8 cellular contexts compared by ENCODE assay signal in genomic region chr22:35629406-35630234, GRCh38. TPM values are rescaled to one million over a fixed set of nuclear protein-coding genes. Genes with fewer than 3 reads are reported as not detected.
DNase-seq lines count a peak whose midpoint lies in the region; ATAC-seq lines count a peak whose summit lies in the region.

No MANE protein-coding gene starts in this region.

- H3K4me1 ChIP-seq in esophagus (ENCODE audit: control insufficient read depth in 2 of 2, insufficient read depth in 2 of 2, low read length in 1 of 2) (peaks cover 0 to 10% of the 10 kb centered on the region in 2 donors), trophoblast cell (ENCODE audit: control insufficient read depth in 1 of 2, insufficient read depth in 2 of 2, low read length in 2 of 2) (peaks cover 6 to 7% of the 10 kb centered on the region in 2 experiments)

- peaks cover 8% of the 10 kb centered on the region for H3K79me1 ChIP-seq in trophoblast cell (ENCODE audit: low read length)

- H2AFZ ChIP-seq in trophoblast cell (ENCODE audit: insufficient read depth, low read length, poor library complexity), result no peak overlapping the region

- peak overlapping the region; percentile 38 for H3K4me2 ChIP-seq in trophoblast cell (ENCODE audit: low read length)

- no peak overlapping the region for H2AK5ac ChIP-seq in trophoblast cell (ENCODE audit: low read length)

- no peak for ATAC-seq in HG02970 (IDR thresholded peaks at IDR 0.05; ENCODE audit: low FRiP score, unreplicated experiment)
- ATAC-seq in GM21528 (IDR thresholded peaks at IDR 0.05; ENCODE audit: low FRiP score, unreplicated experiment), result no peak

- no peak overlapping the region for H3K14ac ChIP-seq in trophoblast cell (ENCODE audit: low read length)

- H3K4me3 ChIP-seq in esophagus (ENCODE audit: low read depth in 1 of 2, low read length in 2 of 2), result no peak overlapping the region
- no peak overlapping the region for H3K4me3 ChIP-seq in trophoblast cell (ENCODE audit: low read depth, low read length)

- no peak overlapping the region for H4K91ac ChIP-seq in trophoblast cell (ENCODE audit: low read depth, low read length)

- H3K36me3 ChIP-seq in esophagus (ENCODE audit: control insufficient read depth in 2 of 2, insufficient read depth in 2 of 2, low read length in 1 of 2), result no peaks in the 10 kb centered on the region
- H3K36me3 ChIP-seq in trophoblast cell (ENCODE audit: control insufficient read depth in 1 of 2, insufficient read depth in 2 of 2, low read length in 2 of 2), result no peaks in the 10 kb centered on the region

- no peaks in the 10 kb centered on the region for H3K9me3 ChIP-seq in esophagus (ENCODE audit: control insufficient read depth in 2 of 2, insufficient read depth in 1 of 2, low read depth in 1 of 2, low read length in 1 of 2)
- H3K9me3 ChIP-seq in trophoblast cell (ENCODE audit: insufficient read depth, low read depth, low read length), result peaks cover 4% of the 10 kb centered on the region

- H3K79me2 ChIP-seq in trophoblast cell (ENCODE audit: control insufficient read depth, insufficient read depth, low read length, poor library complexity), result no peaks in the 10 kb centered on the region

- H3K4ac ChIP-seq in trophoblast cell (ENCODE audit: low read depth, low read length), result no peak overlapping the region

- no peak overlapping the region for H3K18ac ChIP-seq in trophoblast cell (ENCODE audit: low read length)

- peak; percentile 97 for DNase-seq in AG08395 (ENCODE audit: low spot score)
- peak; percentile 85 for DNase-seq in HPDE6-E6E7 (ENCODE audit: extremely low spot score)
- peak; percentile 6 to 11 for DNase-seq in activated CD4-positive, alpha-beta T cell treated with anti-CD3 and anti-CD28 coated beads, Interleukin-2, amount 50 U/mL, for 4 hours
- DNase-seq in trophoblast cell, result peak; percentile 96 to 97
- no peak for DNase-seq in globus pallidus (ENCODE audit: low spot score)

- 19 to 27% methylated on average over 9 of the region's 9 CpGs for WGBS in esophagus, 2 donors
- no CpG with 5 or more reads among the region's 9 CpGs for WGBS in trophoblast cell (ENCODE audit: extremely low coverage, insufficient coverage, insufficient read length)

- H3K27ac ChIP-seq in esophagus (ENCODE audit: low read depth in 2 of 2, low read length in 1 of 2), result peak overlapping the region; percentile 24 to 78
- no peak overlapping the region for H3K27ac ChIP-seq in trophoblast cell (ENCODE audit: low read depth, low read length)

- H2BK120ac ChIP-seq in trophoblast cell (ENCODE audit: insufficient read depth, low read length, poor library complexity), result no peak overlapping the region

- H3K27me3 ChIP-seq in esophagus (ENCODE audit: control insufficient read depth in 1 of 2, insufficient read depth in 2 of 2, low read length in 2 of 2), result no peaks in the 10 kb centered on the region
- H3K27me3 ChIP-seq in trophoblast cell (ENCODE audit: insufficient read depth, low read length), result no peaks in the 10 kb centered on the region

- no peak overlapping the region for H4K8ac ChIP-seq in trophoblast cell (ENCODE audit: low read depth, low read length)

- no peak overlapping the region for H3K9ac ChIP-seq in trophoblast cell (ENCODE audit: low read length)

- H3K23ac ChIP-seq in trophoblast cell (ENCODE audit: low read length), result no peak overlapping the region

- H2BK12ac ChIP-seq in trophoblast cell (ENCODE audit: low read length), result no peak overlapping the region

- H2BK5ac ChIP-seq in trophoblast cell (ENCODE audit: low read depth, low read length, poor library complexity), result no peak overlapping the region

- H4K12ac ChIP-seq in trophoblast cell (ENCODE audit: low read depth, low read length), result no peak overlapping the region

RNA-seq across cellular contexts. Expression of gene MB, which starts 12.5 kb away (rescaled TPM):
- polyA plus RNA-seq in esophagus, result 1 to 10 TPM; 2.5 to 5.1 TPM
- polyA plus RNA-seq in trophoblast cell (2013), result 0.70 and 0.71 TPM in 2 replicates

RNA-seq across cellular contexts. Expression of gene APOL6, which starts 18.6 kb away (rescaled TPM):
- polyA plus RNA-seq in esophagus, result 1 to 10 TPM; 2.8 to 3.8 TPM
- 0.37 and 0.43 TPM in 2 replicates for polyA plus RNA-seq in trophoblast cell (2013)
